ENCODE assay signal across 6 cellular contexts in genomic region chr18:14721569-14721968, GRCh38. TPM values are rescaled to one million over a fixed set of nuclear protein-coding genes. Genes with fewer than 3 reads are reported as not detected.
"Had no signal": no experiment of that assay in that cellular context is flagged by ENCODE, and none has a peak within 500 bp of the region (broad histone marks: within the 10 kb centered on the region; RNA-seq: fewer than 3 reads in every experiment).

No MANE protein-coding gene starts in this region.

RNA-seq across cellular contexts. Expression of gene ANKRD30B, which starts 26.4 kb away (rescaled TPM):
- total RNA-seq: GM23248, GM23338, H1, H7, H9, HFFc6 had no signal
- polyA plus RNA-seq: GM23248, GM23338, H1 had no signal
